In the genomic region with DNA sequence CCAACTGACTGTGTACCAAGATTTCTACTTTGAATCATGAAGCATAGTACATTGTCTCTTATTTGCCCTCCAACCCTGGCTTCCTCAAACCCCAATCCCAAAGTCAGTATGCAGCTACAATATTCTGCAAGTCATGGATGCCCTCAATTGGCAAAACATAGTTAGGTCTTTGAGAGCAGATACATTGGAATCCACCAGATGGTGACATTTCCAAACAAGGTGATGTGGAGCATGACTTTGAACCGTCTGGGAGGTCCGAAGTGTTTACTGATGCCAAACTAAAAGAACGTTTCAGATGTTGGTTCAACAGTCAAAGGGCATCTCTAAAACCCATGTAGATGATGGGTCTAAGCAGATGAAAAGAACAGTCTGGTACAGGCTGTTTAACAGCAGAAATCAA, we compare ENCODE assay signal across 1 cellular context.
TF ChIP-seq lines count a peak whose summit lies in the region.

No MANE protein-coding gene starts in this region.

TF ChIP-seq in K562, 482 proteins besides CTCF, POLR2A, EP300 and RAD21:
- TF ChIP-seq ZNF316 (IDR thresholded peaks at IDR 0.05), result peak; percentile 35; the same call in 1 of the 2 replicates
- peak; percentile 39 for TF ChIP-seq C11orf30 (IDR thresholded peaks at IDR 0.05; ENCODE audit: low read depth)
- TF ChIP-seq MCM3 (IDR thresholded peaks at IDR 0.05), result no peak
- TF ChIP-seq HOXB6 (CRISPR knock-in tag; IDR thresholded peaks at IDR 0.05; ENCODE audit: borderline replicate concordance), result no peak
- TF ChIP-seq NFE2L1 (tag; IDR thresholded peaks at IDR 0.05; ENCODE audit: borderline replicate concordance, low read depth), result peak; percentile 18; the same call in 1 of the 2 replicates
- peak; percentile 75 for TF ChIP-seq MAFG (tag; conservative IDR thresholded peaks at IDR 0.05)
- TF ChIP-seq NFE2 (IDR thresholded peaks at IDR 0.05; ENCODE audit: low read depth), result peak; percentile 65
- no peak for TF ChIP-seq FOXJ3 (CRISPR knock-in tag; IDR thresholded peaks at IDR 0.05)
